10 cellular contexts compared by ENCODE assay signal in the genomic region with DNA sequence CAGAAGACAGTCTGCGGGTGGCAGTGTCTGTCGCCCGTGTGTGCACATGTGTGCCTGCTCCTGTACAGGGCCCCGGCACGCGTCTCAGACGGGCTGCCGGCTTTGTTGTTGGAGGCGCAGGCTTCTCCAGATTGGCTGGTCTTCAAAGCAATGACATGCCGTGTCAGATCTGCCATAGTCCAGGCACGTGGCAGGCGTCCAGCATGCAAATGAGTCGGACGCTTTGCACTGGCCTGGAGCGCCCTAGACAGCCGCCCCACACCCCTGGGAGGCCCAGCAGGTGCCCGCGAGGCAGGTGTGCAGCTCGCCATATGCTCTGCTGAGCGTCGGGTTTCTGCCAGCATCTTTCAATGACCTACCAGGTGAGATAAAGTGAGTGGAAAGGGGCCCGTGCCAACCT.
DNase-seq lines count a peak whose midpoint lies in the region; ATAC-seq and TF ChIP-seq lines count a peak whose summit lies in the region.
"Had no signal": no experiment of that assay in that cellular context is flagged by ENCODE, and none has a peak within 500 bp of the region (broad histone marks: within the 10 kb centered on the region; RNA-seq: fewer than 3 reads in every experiment).

No MANE protein-coding gene starts in this region.

- CTCF ChIA-PET in A673 (lab: Charles Lee) (no interaction called here), PC-3 (lab: Charles Lee) (no interaction called here)

- H3K4me2 ChIP-seq in PC-3 (ENCODE audit: low read length) = no peak overlapping the region

- peaks cover 0 to 18% of the 10 kb centered on the region in 2 donors for H3K4me1 ChIP-seq in left lung
- peaks cover 19% of the 10 kb centered on the region for H3K4me1 ChIP-seq in A673 (ENCODE audit: insufficient read depth, low read length, poor library complexity, severe bottlenecking)
- H3K4me1 ChIP-seq in PC-3 (ENCODE audit: insufficient read depth, low read length) = no peaks in the 10 kb centered on the region
- H3K4me1 ChIP-seq: ascending aorta had no signal

- no peak overlapping the region for H3K4me3 Mint-ChIP-seq in activated naive CD8-positive, alpha-beta T cell treated with anti-CD3 and anti-CD28 coated beads for 36 hours

- H3K27ac ChIP-seq in C4-2B = peak overlapping the region; percentile 61
- no peak overlapping the region for H3K27ac ChIP-seq in left lung
- no peak overlapping the region for H3K27ac ChIP-seq in A673 (ENCODE audit: low read depth, low read length, poor library complexity, severe bottlenecking)
- no peak overlapping the region for H3K27ac ChIP-seq in PC-3 (ENCODE audit: low read length)
- H3K27ac ChIP-seq: ascending aorta, epithelial cell of prostate had no signal

- H3K9ac ChIP-seq in PC-3 (ENCODE audit: low read length) = no peak overlapping the region

- H3K79me2 ChIP-seq in PC-3 (ENCODE audit: low read length) = no peaks in the 10 kb centered on the region

- peaks cover under 1% of the 10 kb centered on the region for H3K36me3 Mint-ChIP-seq in activated naive CD8-positive, alpha-beta T cell treated with anti-CD3 and anti-CD28 coated beads for 36 hours

- H2AFZ ChIP-seq in PC-3 (ENCODE audit: low read length) = no peak overlapping the region

- TF ChIP-seq CTCF in C4-2B (conservative IDR thresholded peaks at IDR 0.05) (no peak), left lung (IDR thresholded peaks at IDR 0.05) (no peak), A673 (conservative IDR thresholded peaks at IDR 0.05; ENCODE audit: low read depth, low read length) (no peak), PC-3 (conservative IDR thresholded peaks at IDR 0.05; ENCODE audit: low read depth, low read length) (no peak)

- H3K4me3 ChIP-seq in left lung (no peak overlapping the region), A673 (ENCODE audit: low read depth, low read length, poor library complexity, severe bottlenecking) (no peak overlapping the region), PC-3 (ENCODE audit: low read length) (no peak overlapping the region)
- H3K4me3 ChIP-seq: ascending aorta had no signal

- no peaks in the 10 kb centered on the region for H3K27me3 Mint-ChIP-seq in activated naive CD8-positive, alpha-beta T cell treated with anti-CD3 and anti-CD28 coated beads for 36 hours

- POLR2A ChIA-PET in A673 (lab: Charles Lee; ENCODE audit: low non-redundant PET) (no interaction called here), PC-3 (lab: Charles Lee; ENCODE audit: unreplicated experiment) (no interaction called here)

- peak; percentile 94 for ATAC-seq in left lung
- no peak for ATAC-seq in PC-3

- DNase-seq in NCI-H187 (lab: John Stamatoyannopoulos, UW) = peak; percentile 60 to 64
- DNase-seq in SK-N-DZ (ENCODE audit: low spot score) = peak; percentile 47
- DNase-seq in left lung = peak; percentile 78 to 88
- DNase-seq in HT-29 (ENCODE audit: low spot score) = no peak
- DNase-seq in A673 (ENCODE audit: low spot score) = no peak
- no peak for DNase-seq in PC-3
- DNase-seq in activated naive CD8-positive, alpha-beta T cell treated with anti-CD3 and anti-CD28 coated beads for 36 hours = no peak

- no peaks in the 10 kb centered on the region for H3K36me3 ChIP-seq in left lung
- H3K36me3 ChIP-seq in A673 (ENCODE audit: insufficient read depth, low read length, poor library complexity, severe bottlenecking) = no peaks in the 10 kb centered on the region
- no peaks in the 10 kb centered on the region for H3K36me3 ChIP-seq in PC-3 (ENCODE audit: low read depth, low read length)
- H3K36me3 ChIP-seq: ascending aorta had no signal

- H3F3A ChIP-seq in PC-3 (ENCODE audit: low read length, unreplicated experiment) = no peaks in the 10 kb centered on the region

- H3K9me3 ChIP-seq in left lung = no peaks in the 10 kb centered on the region
- H3K9me3 ChIP-seq in A673 (ENCODE audit: low read depth, low read length, poor library complexity, severe bottlenecking) = no peaks in the 10 kb centered on the region
- H3K9me3 ChIP-seq in PC-3 (ENCODE audit: low read length) = no peaks in the 10 kb centered on the region
- H3K9me3 ChIP-seq: ascending aorta had no signal

- H3K4me1 Mint-ChIP-seq in activated naive CD8-positive, alpha-beta T cell treated with anti-CD3 and anti-CD28 coated beads for 36 hours = no peaks in the 10 kb centered on the region

- intact Hi-C loops in left lung (cut with DNase I) = no loop called here
- intact Hi-C loops in A673 (cut with micrococcal nuclease; ENCODE audit: unreplicated experiment) = no loop called here
- intact Hi-C loops in PC-3 (cut with micrococcal nuclease) = no loop called here

- no peaks in the 10 kb centered on the region for H3K9me2 ChIP-seq in PC-3 (replicated peaks; ENCODE audit: low read length)

- BruUV-seq in A673 (replicated peaks; lab: Mats Ljungman, UMichigan) = no TSS peak
- BruUV-seq in PC-3 (replicated peaks; lab: Mats Ljungman, UMichigan) = no TSS peak

- no peak overlapping the region for H3K27ac Mint-ChIP-seq in activated naive CD8-positive, alpha-beta T cell treated with anti-CD3 and anti-CD28 coated beads for 36 hours

- peaks cover under 1% of the 10 kb centered on the region for H3K9me3 Mint-ChIP-seq in activated naive CD8-positive, alpha-beta T cell treated with anti-CD3 and anti-CD28 coated beads for 36 hours

- H4K20me1 ChIP-seq in PC-3 (ENCODE audit: low read length) = no peaks in the 10 kb centered on the region

- no peaks in the 10 kb centered on the region for H3K27me3 ChIP-seq in left lung
- no peaks in the 10 kb centered on the region for H3K27me3 ChIP-seq in A673 (replicated peaks; ENCODE audit: insufficient read depth, low read depth, low read length, poor library complexity)
- H3K27me3 ChIP-seq in PC-3 (ENCODE audit: low read length) = peaks cover 36% of the 10 kb centered on the region
- H3K27me3 ChIP-seq: ascending aorta had no signal

Comparison
In these comparisons a context has a peak if more than half of its experiments do, and no peak if none do; other contexts are left out.
1. DNase-seq: peak in NCI-H187 (2 of 2), SK-N-DZ (single experiment) and left lung (2 of 2); none in HT-29 (single experiment), A673 (single experiment), PC-3 (single experiment) and activated naive CD8-positive, alpha-beta T cell treated with anti-CD3 and anti-CD28 coated beads for 36 hours (single experiment).